Comparison of ENCODE assay signal across 8 cellular contexts in the genomic region with DNA sequence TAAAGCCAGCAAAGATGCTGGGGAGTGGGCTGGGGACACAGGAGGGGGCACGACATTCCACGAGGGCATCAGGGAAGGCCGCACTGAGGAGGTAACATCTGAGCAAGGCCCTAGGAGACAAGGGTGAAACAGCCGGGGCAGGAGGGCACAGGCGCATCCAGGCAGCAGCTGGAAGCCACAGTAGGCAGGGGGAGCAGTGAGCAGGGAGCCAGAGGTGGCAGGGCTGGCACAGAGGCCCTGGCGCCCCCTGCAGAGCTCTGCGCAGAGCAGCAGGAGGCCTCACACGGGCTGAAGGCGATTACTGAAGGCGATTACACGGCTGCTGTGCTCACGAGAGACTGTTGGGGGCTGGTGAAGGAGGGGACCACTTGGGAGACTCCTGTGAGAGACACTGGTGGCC. TPM values are rescaled to one million over a fixed set of nuclear protein-coding genes. Genes with fewer than 3 reads are reported as not detected.
DNase-seq lines count a peak whose midpoint lies in the region; ATAC-seq, FAIRE-seq and TF ChIP-seq lines count a peak whose summit lies in the region.

No MANE protein-coding gene starts in this region.

- DNase-seq in activated T-cell treated with anti-CD3 and anti-CD28 coated beads, Interleukin-2, amount 50 U/mL, for 24 hours = no peak
- DNase-seq in activated T-cell treated with anti-CD3 and anti-CD28 coated beads for 4 hours (no peak), NOMO-1 treated with DMSO at 0.1 percent for 48 hours (lab: John Stamatoyannopoulos, UW; ENCODE audit: unreplicated experiment) (peak; percentile 40), endothelial cell of umbilical vein (ENCODE audit: low read depth, low spot score) (peak; percentile 31), T-helper 9 cell (no peak), dorsolateral prefrontal cortex (no peak)
- DNase-seq in stimulated activated naive B cell treated with anti-CD40 and anti-IgM and Interleukin-4, amounts not matched to agents 10 μg/mL and 1 μg/mL and 100 μg/mL, for 72 hours = no peak

- H3K4me2 ChIP-seq in endothelial cell of umbilical vein (ENCODE audit: insufficient read depth, low read length) = no peak overlapping the region

- TF ChIP-seq POLR2A in endothelial cell of umbilical vein (IDR thresholded peaks at IDR 0.05; ENCODE audit: low read depth, low read length) = no peak

- ATAC-seq in stimulated activated naive B cell treated with anti-CD40 and anti-IgM and Interleukin-4, amounts not matched to agents 10 μg/mL and 1 μg/mL and 100 μg/mL, for 72 hours (replicated peaks) = peak; percentile 77 to 80
- ATAC-seq in GM18519 (IDR thresholded peaks at IDR 0.05; ENCODE audit: low FRiP score, unreplicated experiment) = no peak

- no peaks in the 10 kb centered on the region for H4K20me1 ChIP-seq in endothelial cell of umbilical vein (replicated peaks; ENCODE audit: control insufficient read depth, extremely low read depth, insufficient read depth, low read length)

- H3K79me2 ChIP-seq in endothelial cell of umbilical vein (ENCODE audit: control insufficient read depth, insufficient read depth, low read length) = peaks cover 8% of the 10 kb centered on the region

- POLR2A ChIA-PET in endothelial cell of umbilical vein (lab: Charles Lee) = no interaction called here

- H3K4me3 ChIP-seq in endothelial cell of umbilical vein (replicated peaks in 1 of 3; ENCODE audit: insufficient read depth in 1 of 3, low read depth in 1 of 3, low read length in 3 of 3) (no peak overlapping the region), dorsolateral prefrontal cortex (no peak overlapping the region)

- H3K27me3 Mint-ChIP-seq in activated T-cell treated with anti-CD3 and anti-CD28 coated beads, Interleukin-2, amount 50 U/mL, for 24 hours = no peaks in the 10 kb centered on the region
- no peaks in the 10 kb centered on the region for H3K27me3 Mint-ChIP-seq in stimulated activated naive B cell treated with anti-CD40 and anti-IgM and Interleukin-4, amounts not matched to agents 10 μg/mL and 1 μg/mL and 100 μg/mL, for 72 hours

- peaks cover 0 to 61% of the 10 kb centered on the region in 2 experiments for H3K36me3 ChIP-seq in endothelial cell of umbilical vein (ENCODE audit: control insufficient read depth in 2 of 2, extremely low read depth in 1 of 2, insufficient read depth in 2 of 2, low read length in 2 of 2)

- dilution Hi-C loops in endothelial cell of umbilical vein (cut with MboI; ENCODE audit: extremely low pct_ligation_motif_present, low sequenced_read_pairs) = no loop called here

- CTCF ChIA-PET in endothelial cell of umbilical vein (lab: Charles Lee) = interaction anchor here (0.7 to 2.4 kb wide), 7 partner anchors 9 to 221 kb away, joined by 3 to 7 read pairs (median 5); no protein-coding TSS in a partner anchor

- no peaks in the 10 kb centered on the region for H3K9me3 ChIP-seq in endothelial cell of umbilical vein (replicated peaks; ENCODE audit: control insufficient read depth, insufficient read depth, low read length)

- no TSS peak for BruUV-seq in endothelial cell of umbilical vein (replicated peaks; lab: Mats Ljungman, UMichigan)

- no peak overlapping the region for H3K27ac ChIP-seq in endothelial cell of umbilical vein (ENCODE audit: insufficient read depth, low read depth, low read length)
- no peak overlapping the region for H3K27ac ChIP-seq in dorsolateral prefrontal cortex

- no peak overlapping the region for H3K9ac ChIP-seq in endothelial cell of umbilical vein (replicated peaks; ENCODE audit: extremely low read depth, insufficient read depth, low read length)

- H3K27me3 ChIP-seq in endothelial cell of umbilical vein (ENCODE audit: control insufficient read depth in 2 of 2, insufficient read depth in 2 of 2, low read length in 2 of 2) = no peaks in the 10 kb centered on the region
- H3K27me3 ChIP-seq in dorsolateral prefrontal cortex = no peaks in the 10 kb centered on the region

- TF ChIP-seq CTCF in endothelial cell of umbilical vein (IDR thresholded peaks at IDR 0.05; ENCODE audit: extremely low read depth in 1 of 2, insufficient read depth in 1 of 2, low read depth in 1 of 2, low read length in 2 of 2) = peak; percentile 52 to 73
- TF ChIP-seq CTCF in dorsolateral prefrontal cortex (IDR thresholded peaks at IDR 0.05 in 54 of 56, conservative IDR thresholded peaks at IDR 0.05 in 2 of 56; ENCODE audit: low read depth in 1 of 56, partially characterized antibody in 56 of 56) = no peak

- H3K36me3 Mint-ChIP-seq in activated T-cell treated with anti-CD3 and anti-CD28 coated beads, Interleukin-2, amount 50 U/mL, for 24 hours (ENCODE audit: low read depth) = peaks cover 89% of the 10 kb centered on the region
- H3K36me3 Mint-ChIP-seq in stimulated activated naive B cell treated with anti-CD40 and anti-IgM and Interleukin-4, amounts not matched to agents 10 μg/mL and 1 μg/mL and 100 μg/mL, for 72 hours = peaks cover 50 to 65% of the 10 kb centered on the region in 2 donors

- no peaks in the 10 kb centered on the region for H3K9me1 ChIP-seq in endothelial cell of umbilical vein (replicated peaks; ENCODE audit: control insufficient read depth, extremely low read depth, insufficient read depth, low read length)

- intact Hi-C loops in endothelial cell of umbilical vein (cut with micrococcal nuclease) = loop anchor here (1.0 kb wide), 1 partner anchor 18 kb away; no protein-coding TSS in a partner anchor
- intact Hi-C loops in dorsolateral prefrontal cortex (cut with DNase I) = no loop called here

- H3K4me3 Mint-ChIP-seq in activated T-cell treated with anti-CD3 and anti-CD28 coated beads, Interleukin-2, amount 50 U/mL, for 24 hours = no peak overlapping the region
- H3K4me3 Mint-ChIP-seq in stimulated activated naive B cell treated with anti-CD40 and anti-IgM and Interleukin-4, amounts not matched to agents 10 μg/mL and 1 μg/mL and 100 μg/mL, for 72 hours = no peak overlapping the region

- no peaks in the 10 kb centered on the region for H3K9me3 Mint-ChIP-seq in activated T-cell treated with anti-CD3 and anti-CD28 coated beads, Interleukin-2, amount 50 U/mL, for 24 hours
- H3K9me3 Mint-ChIP-seq in stimulated activated naive B cell treated with anti-CD40 and anti-IgM and Interleukin-4, amounts not matched to agents 10 μg/mL and 1 μg/mL and 100 μg/mL, for 72 hours = no peaks in the 10 kb centered on the region

- H3K4me1 Mint-ChIP-seq in activated T-cell treated with anti-CD3 and anti-CD28 coated beads, Interleukin-2, amount 50 U/mL, for 24 hours (ENCODE audit: low read depth) = peaks cover 11% of the 10 kb centered on the region
- H3K4me1 Mint-ChIP-seq in stimulated activated naive B cell treated with anti-CD40 and anti-IgM and Interleukin-4, amounts not matched to agents 10 μg/mL and 1 μg/mL and 100 μg/mL, for 72 hours = peaks cover 31 to 38% of the 10 kb centered on the region in 2 donors

- H2AFZ ChIP-seq in endothelial cell of umbilical vein (ENCODE audit: low read depth, low read length) = no peak overlapping the region

- FAIRE-seq in endothelial cell of umbilical vein (lab: Jason Lieb, UNC) = peak; percentile 18

- peak overlapping the region; percentile 35 for H3K27ac Mint-ChIP-seq in activated T-cell treated with anti-CD3 and anti-CD28 coated beads, Interleukin-2, amount 50 U/mL, for 24 hours
- peak overlapping the region; percentile 16 for H3K27ac Mint-ChIP-seq in stimulated activated naive B cell treated with anti-CD40 and anti-IgM and Interleukin-4, amounts not matched to agents 10 μg/mL and 1 μg/mL and 100 μg/mL, for 72 hours

- H3K4me1 ChIP-seq in endothelial cell of umbilical vein (ENCODE audit: control insufficient read depth, extremely low read depth, insufficient read depth, low read length) = no peaks in the 10 kb centered on the region

RNA-seq across cellular contexts. Expression of a gene that starts 15.4 kb away (rescaled TPM):
- total RNA-seq in endothelial cell of umbilical vein = 151 and 160 TPM in 2 replicates
- 370 and 475 TPM in 2 replicates for polyA plus RNA-seq in endothelial cell of umbilical vein
- 338 and 363 TPM in 2 replicates for polyA plus RNA-seq in endothelial cell of umbilical vein (2011; cell fraction: cytosol; rRNA removed)
- 205 and 244 TPM in 2 replicates for polyA plus RNA-seq in endothelial cell of umbilical vein (2011; cell fraction: nucleus; rRNA removed)
- polyA plus RNA-seq in endothelial cell of umbilical vein (2012) = 154 and 161 TPM in 2 replicates
- 316 and 343 TPM in 2 replicates for polyA minus RNA-seq in endothelial cell of umbilical vein
- polyA minus RNA-seq in endothelial cell of umbilical vein (2011; cell fraction: cytosol; rRNA and poly(A)+ RNA removed) = 192 TPM
- 84.3 and 117 TPM in 2 replicates for polyA minus RNA-seq in endothelial cell of umbilical vein (2011; cell fraction: nucleus; rRNA and poly(A)+ RNA removed)
- total RNA-seq in dorsolateral prefrontal cortex = 10 to 100 TPM; 37.8 to 73.4 (median 52.2) TPM

RNA-seq across cellular contexts. Expression of a gene that starts 21.6 kb away (rescaled TPM):
- total RNA-seq in endothelial cell of umbilical vein (4.3 and 4.8 TPM in 2 replicates), dorsolateral prefrontal cortex (10 to 100 TPM in 117 of 120 experiments, 1 to 10 TPM in 3; 3.8 to 52.2 (median 23.9) TPM)
- 7.3 and 9.9 TPM in 2 replicates for polyA plus RNA-seq in endothelial cell of umbilical vein
- polyA plus RNA-seq in endothelial cell of umbilical vein (2011; cell fraction: cytosol; rRNA removed) = 5.6 and 7.6 TPM in 2 replicates
- 8.4 and 11.2 TPM in 2 replicates for polyA plus RNA-seq in endothelial cell of umbilical vein (2011; cell fraction: nucleus; rRNA removed)
- polyA plus RNA-seq in endothelial cell of umbilical vein (2012) = 5.1 and 7.5 TPM in 2 replicates
- 4.1 and 4.2 TPM in 2 replicates for polyA minus RNA-seq in endothelial cell of umbilical vein
- 1.6 TPM for polyA minus RNA-seq in endothelial cell of umbilical vein (2011; cell fraction: cytosol; rRNA and poly(A)+ RNA removed)
- polyA minus RNA-seq in endothelial cell of umbilical vein (2011; cell fraction: nucleus; rRNA and poly(A)+ RNA removed) = 2.2 and 3.8 TPM in 2 replicates

RNA-seq across cellular contexts. Expression of a gene that starts 24.4 kb away (rescaled TPM):
- total RNA-seq in endothelial cell of umbilical vein = 30.5 and 44.2 TPM in 2 replicates
- polyA plus RNA-seq in endothelial cell of umbilical vein = 38.4 and 49.9 TPM in 2 replicates
- 13.9 and 28.1 TPM in 2 replicates for polyA plus RNA-seq in endothelial cell of umbilical vein (2011; cell fraction: cytosol; rRNA removed)
- 37.6 and 47.7 TPM in 2 replicates for polyA plus RNA-seq in endothelial cell of umbilical vein (2011; cell fraction: nucleus; rRNA removed)
- 5.6 and 6.2 TPM in 2 replicates for polyA plus RNA-seq in endothelial cell of umbilical vein (2012)
- 7.9 and 9.5 TPM in 2 replicates for polyA minus RNA-seq in endothelial cell of umbilical vein
- polyA minus RNA-seq in endothelial cell of umbilical vein (2011; cell fraction: cytosol; rRNA and poly(A)+ RNA removed) = 17.3 TPM
- 10.5 and 18.2 TPM in 2 replicates for polyA minus RNA-seq in endothelial cell of umbilical vein (2011; cell fraction: nucleus; rRNA and poly(A)+ RNA removed)
- 10 to 100 TPM in 8 of 120 experiments, 1 to 10 TPM in 112; 2.1 to 12.7 (median 5.8) TPM for total RNA-seq in dorsolateral prefrontal cortex

RNA-seq across cellular contexts. Expression of a gene that starts 32.5 kb away (rescaled TPM):
- 201 and 203 TPM in 2 replicates for total RNA-seq in endothelial cell of umbilical vein
- 293 and 356 TPM in 2 replicates for polyA plus RNA-seq in endothelial cell of umbilical vein
- 308 and 363 TPM in 2 replicates for polyA plus RNA-seq in endothelial cell of umbilical vein (2011; cell fraction: cytosol; rRNA removed)
- 110 and 116 TPM in 2 replicates for polyA plus RNA-seq in endothelial cell of umbilical vein (2011; cell fraction: nucleus; rRNA removed)
- polyA plus RNA-seq in endothelial cell of umbilical vein (2012) = 140 and 160 TPM in 2 replicates
- 116 and 133 TPM in 2 replicates for polyA minus RNA-seq in endothelial cell of umbilical vein
- 138 TPM for polyA minus RNA-seq in endothelial cell of umbilical vein (2011; cell fraction: cytosol; rRNA and poly(A)+ RNA removed)
- 22.7 TPM in 2 replicates for polyA minus RNA-seq in endothelial cell of umbilical vein (2011; cell fraction: nucleus; rRNA and poly(A)+ RNA removed)
- total RNA-seq in dorsolateral prefrontal cortex = 10 to 100 TPM; 46.3 to 88.8 (median 64.7) TPM

RNA-seq across cellular contexts. Expression of a gene that starts 32.6 kb away (rescaled TPM):
- 20.6 and 20.7 TPM in 2 replicates for total RNA-seq in endothelial cell of umbilical vein
- 43.6 and 44.0 TPM in 2 replicates for polyA plus RNA-seq in endothelial cell of umbilical vein
- 32.0 and 40.5 TPM in 2 replicates for polyA plus RNA-seq in endothelial cell of umbilical vein (2011; cell fraction: cytosol; rRNA removed)
- 103 and 115 TPM in 2 replicates for polyA plus RNA-seq in endothelial cell of umbilical vein (2011; cell fraction: nucleus; rRNA removed)
- polyA plus RNA-seq in endothelial cell of umbilical vein (2012) = 14.9 and 21.9 TPM in 2 replicates
- polyA minus RNA-seq in endothelial cell of umbilical vein = 12.3 and 12.4 TPM in 2 replicates
- 6.3 TPM for polyA minus RNA-seq in endothelial cell of umbilical vein (2011; cell fraction: cytosol; rRNA and poly(A)+ RNA removed)
- 7.5 and 10.4 TPM in 2 replicates for polyA minus RNA-seq in endothelial cell of umbilical vein (2011; cell fraction: nucleus; rRNA and poly(A)+ RNA removed)
- 10 to 100 TPM; 24.3 to 74.5 (median 50.3) TPM for total RNA-seq in dorsolateral prefrontal cortex

Comparison
In these comparisons a context has a peak if more than half of its experiments do, and no peak if none do; other contexts are left out.
1. DNase-seq: peak in NOMO-1 treated with DMSO at 0.1 percent for 48 hours (single experiment) and endothelial cell of umbilical vein (single experiment); none in activated T-cell treated with anti-CD3 and anti-CD28 coated beads, Interleukin-2, amount 50 U/mL, for 24 hours (single experiment), activated T-cell treated with anti-CD3 and anti-CD28 coated beads for 4 hours (single experiment), stimulated activated naive B cell treated with anti-CD40 and anti-IgM and Interleukin-4, amounts not matched to agents 10 μg/mL and 1 μg/mL and 100 μg/mL, for 72 hours (single experiment), T-helper 9 cell (single experiment) and dorsolateral prefrontal cortex (0 of 10).
2. CTCF ChIP-seq: peak in endothelial cell of umbilical vein (2 of 2); none in dorsolateral prefrontal cortex (0 of 56).